Comparison of ENCODE assay signal across 15 cellular contexts in genomic region chr4:139809207-139810157, GRCh38.
DNase-seq lines count a peak whose midpoint lies in the region; ATAC-seq and TF ChIP-seq lines count a peak whose summit lies in the region.
"Had no signal": no experiment of that assay in that cellular context is flagged by ENCODE, and none has a peak within 500 bp of the region (broad histone marks: within the 10 kb centered on the region; RNA-seq: fewer than 3 reads in every experiment).

No MANE protein-coding gene starts in this region.

- H3K23ac ChIP-seq in mesenchymal stem cell (ENCODE audit: low read length in 2 of 2) = no peak overlapping the region

- no peak overlapping the region for H2BK15ac ChIP-seq in mesenchymal stem cell (ENCODE audit: low read depth, poor library complexity, severe bottlenecking)

- peaks cover 10% of the 10 kb centered on the region for H3K36me3 Mint-ChIP-seq in WTC11
- H3K36me3 Mint-ChIP-seq in stimulated activated naive B cell treated with anti-CD40 and anti-IgM and Interleukin-4, amounts not matched to agents 10 μg/mL and 1 μg/mL and 100 μg/mL, for 72 hours = peaks cover 2 to 5% of the 10 kb centered on the region in 2 donors
- H3K36me3 Mint-ChIP-seq: CD8-positive, alpha-beta T cell had no signal

- H4K8ac ChIP-seq in mesenchymal stem cell (ENCODE audit: low read length) = peak overlapping the region; percentile 5

- no peak overlapping the region for H3K9ac ChIP-seq in mesenchymal stem cell (ENCODE audit: low read length)

- H2BK120ac ChIP-seq in mesenchymal stem cell (ENCODE audit: low read depth, low read length) = no peak overlapping the region

- no peak overlapping the region for H3K27ac ChIP-seq in mesenchymal stem cell (ENCODE audit: low read length, poor library complexity, severe bottlenecking)
- no peak overlapping the region for H3K27ac ChIP-seq in suprapubic skin

- TF ChIP-seq POLR2A in suprapubic skin (IDR thresholded peaks at IDR 0.05) = no peak

- CTCF ChIA-PET in WTC11 (lab: Charles Lee) = interaction anchor here (0.6 to 1.4 kb wide), 4 partner anchors 15 to 269 kb away, joined by 3 to 4 read pairs (median 3); no protein-coding TSS in a partner anchor

- no peaks in the 10 kb centered on the region for H3K27me3 Mint-ChIP-seq in WTC11 (ENCODE audit: low read depth)
- H3K27me3 Mint-ChIP-seq in stimulated activated naive B cell treated with anti-CD40 and anti-IgM and Interleukin-4, amounts not matched to agents 10 μg/mL and 1 μg/mL and 100 μg/mL, for 72 hours = peaks cover 0 to 5% of the 10 kb centered on the region in 2 donors
- H3K27me3 Mint-ChIP-seq: activated CD4-positive, alpha-beta T cell treated with anti-CD3 and anti-CD28 coated beads, Interleukin-2, amount 10 ng/mL, durations not matched to agents 7 days and 5 days had no signal

- TF ChIP-seq CTCF in WTC11 (IDR thresholded peaks at IDR 0.05) (no peak), omental fat pad (IDR thresholded peaks at IDR 0.05) (no peak), suprapubic skin (IDR thresholded peaks at IDR 0.05) (no peak)

- peaks cover 29% of the 10 kb centered on the region for H3K4me1 Mint-ChIP-seq in WTC11
- H3K4me1 Mint-ChIP-seq in stimulated activated naive B cell treated with anti-CD40 and anti-IgM and Interleukin-4, amounts not matched to agents 10 μg/mL and 1 μg/mL and 100 μg/mL, for 72 hours = peaks cover 17 to 20% of the 10 kb centered on the region in 2 donors
- H3K4me1 Mint-ChIP-seq: activated CD4-positive, alpha-beta T cell treated with anti-CD3 and anti-CD28 coated beads, Interleukin-2, amount 10 ng/mL, durations not matched to agents 7 days and 5 days had no signal

- peak overlapping the region; percentile 14 to 45 for H2BK12ac ChIP-seq in mesenchymal stem cell (ENCODE audit: low read length in 2 of 2)

- H2BK5ac ChIP-seq in mesenchymal stem cell (ENCODE audit: low read depth, low read length, poor library complexity, severe bottlenecking) = no peak overlapping the region

- no peak overlapping the region for H3K4me2 ChIP-seq in mesenchymal stem cell (ENCODE audit: low read length, poor library complexity, severe bottlenecking)

- ATAC-seq in WTC11 (no peak), omental fat pad (ENCODE audit: low FRiP score) (no peak)
- peak; percentile 12 to 41 for ATAC-seq in stimulated activated naive B cell treated with anti-CD40 and anti-IgM and Interleukin-4, amounts not matched to agents 10 μg/mL and 1 μg/mL and 100 μg/mL, for 72 hours (replicated peaks)
- ATAC-seq: CD8-positive, alpha-beta T cell; left lung had no signal

- H2AK5ac ChIP-seq in mesenchymal stem cell (ENCODE audit: low read length, severe bottlenecking) = no peak overlapping the region

- H3K9me3 ChIP-seq in mesenchymal stem cell (ENCODE audit: control insufficient read depth, low read length) (peaks cover 11% of the 10 kb centered on the region), suprapubic skin (no peaks in the 10 kb centered on the region)

- no peak overlapping the region for H4K91ac ChIP-seq in mesenchymal stem cell (ENCODE audit: low read length)

- 62% methylated on average over 8 of the region's 11 CpGs for WGBS in mesenchymal stem cell
- 81% methylated on average over 11 of the region's 11 CpGs for WGBS in suprapubic skin

- H3K27me3 ChIP-seq in mesenchymal stem cell (ENCODE audit: control insufficient read depth in 1 of 2, insufficient read depth in 1 of 2, low read length in 2 of 2) (no peaks in the 10 kb centered on the region), suprapubic skin (no peaks in the 10 kb centered on the region)
- H3K27me3 ChIP-seq: left lung had no signal

- H2AFZ ChIP-seq in mesenchymal stem cell (ENCODE audit: low read depth, low read length) = no peak overlapping the region

- peak overlapping the region in 1 of 2 experiments; percentile 67 for H3K18ac ChIP-seq in mesenchymal stem cell (ENCODE audit: low read depth in 1 of 2, low read length in 2 of 2)

- H3K14ac ChIP-seq in mesenchymal stem cell (ENCODE audit: low read length in 2 of 2) = peak overlapping the region in 1 of 2 experiments; percentile 82

- peaks cover 11% of the 10 kb centered on the region for H3K9me3 Mint-ChIP-seq in WTC11
- peaks cover 0 to 3% of the 10 kb centered on the region in 2 donors for H3K9me3 Mint-ChIP-seq in stimulated activated naive B cell treated with anti-CD40 and anti-IgM and Interleukin-4, amounts not matched to agents 10 μg/mL and 1 μg/mL and 100 μg/mL, for 72 hours
- H3K9me3 Mint-ChIP-seq: CD8-positive, alpha-beta T cell had no signal

- H3K36me3 ChIP-seq in mesenchymal stem cell (ENCODE audit: control insufficient read depth in 1 of 2, insufficient read depth in 2 of 2, low read depth in 1 of 2, low read length in 2 of 2) (no peaks in the 10 kb centered on the region), suprapubic skin (no peaks in the 10 kb centered on the region)
- H3K36me3 ChIP-seq: left lung had no signal

- peak; percentile 24 for DNase-seq in KBM-7
- no peak for DNase-seq in WTC11 (ENCODE audit: low spot score)
- DNase-seq in mesenchymal stem cell = no peak
- no peak for DNase-seq in stimulated activated naive B cell treated with anti-CD40 and anti-IgM and Interleukin-4, amounts not matched to agents 10 μg/mL and 1 μg/mL and 100 μg/mL, for 72 hours
- DNase-seq in omental fat pad (ENCODE audit: low spot score) = no peak
- DNase-seq in NCI-H2029 treated with DMSO at 0.1 percent for 48 hours (lab: John Stamatoyannopoulos, UW) = no peak
- DNase-seq in suprapubic skin (ENCODE audit: low spot score in 2 of 2) = no peak
- DNase-seq: activated CD4-positive, alpha-beta T cell treated with anti-CD3 and anti-CD28 coated beads, Interleukin-2, amount 10 ng/mL, durations not matched to agents 7 days and 5 days; activated T-cell treated with anti-CD3 and anti-CD28 coated beads, Interleukin-2, amount 50 U/mL, for 48 hours; CD8-positive, alpha-beta T cell; left lung; NCI-H1694 treated with DMSO at 0.1 percent for 48 hours; NCI-H526 treated with DMSO at 0.1 percent for 48 hours; stimulated activated CD4-positive, alpha-beta T cell treated with anti-CD3 and anti-CD28 coated beads, Interleukin-2, amount 100 ng/mL, for 24 hours; T-helper 2 cell had no signal

- H3K4me3 Mint-ChIP-seq in WTC11 = no peak overlapping the region
- no peak overlapping the region for H3K4me3 Mint-ChIP-seq in stimulated activated naive B cell treated with anti-CD40 and anti-IgM and Interleukin-4, amounts not matched to agents 10 μg/mL and 1 μg/mL and 100 μg/mL, for 72 hours
- H3K4me3 Mint-ChIP-seq: activated CD4-positive, alpha-beta T cell treated with anti-CD3 and anti-CD28 coated beads, Interleukin-2, amount 10 ng/mL, durations not matched to agents 7 days and 5 days; CD8-positive, alpha-beta T cell had no signal

- peak overlapping the region in 1 of 2 experiments; percentile 9 for H3K4ac ChIP-seq in mesenchymal stem cell (ENCODE audit: low read depth in 1 of 2, low read length in 2 of 2)

- peak overlapping the region; percentile 35; the same call in 1 of the 2 replicates for H3K27ac Mint-ChIP-seq in WTC11
- H3K27ac Mint-ChIP-seq in stimulated activated naive B cell treated with anti-CD40 and anti-IgM and Interleukin-4, amounts not matched to agents 10 μg/mL and 1 μg/mL and 100 μg/mL, for 72 hours = no peak overlapping the region
- H3K27ac Mint-ChIP-seq: activated CD4-positive, alpha-beta T cell treated with anti-CD3 and anti-CD28 coated beads, Interleukin-2, amount 10 ng/mL, durations not matched to agents 7 days and 5 days; CD8-positive, alpha-beta T cell had no signal

- peaks cover 13% of the 10 kb centered on the region for H3K79me1 ChIP-seq in mesenchymal stem cell (replicated peaks; ENCODE audit: low read length, poor library complexity, severe bottlenecking)

- POLR2A ChIA-PET in WTC11 (lab: Charles Lee) = interaction anchor here (1.0 to 1.1 kb wide), 2 partner anchors 10 to 14 kb away, joined by 3 read pairs; no protein-coding TSS in a partner anchor

- H3K4me1 ChIP-seq in mesenchymal stem cell (ENCODE audit: control insufficient read depth, insufficient read depth, low read depth, low read length) (peaks cover 4% of the 10 kb centered on the region), suprapubic skin (peaks cover 13% of the 10 kb centered on the region)

- TF ChIP-seq EP300 in suprapubic skin (IDR thresholded peaks at IDR 0.05) = no peak

- no peak overlapping the region for H3K4me3 ChIP-seq in mesenchymal stem cell (ENCODE audit: insufficient read depth in 1 of 2, low read depth in 1 of 2, low read length in 2 of 2)
- H3K4me3 ChIP-seq in suprapubic skin = no peak overlapping the region
- H3K4me3 ChIP-seq: left lung had no signal

- in situ Hi-C loops in KBM-7 (cut with MboI; ENCODE audit: low pct_unique_long_range_greater_than_20kb, low sequenced_read_pairs) = no loop called here

TF ChIP-seq in WTC11, 78 proteins besides CTCF, POLR2A, EP300 and RAD21 (continues in another document):
- TF ChIP-seq E2F1 (CRISPR knock-in tag; IDR thresholded peaks at IDR 0.05) (no peak), GTF2I (CRISPR knock-in tag; conservative IDR thresholded peaks at IDR 0.05) (no peak), ZNF219 (CRISPR knock-in tag; IDR thresholded peaks at IDR 0.05; ENCODE audit: borderline replicate concordance) (no peak), PRRX2 (CRISPR knock-in tag; IDR thresholded peaks at IDR 0.05) (no peak), EMX1 (CRISPR knock-in tag; IDR thresholded peaks at IDR 0.05) (no peak)

Comparison
In these comparisons a context has a peak if more than half of its experiments do, and no peak if none do; other contexts are left out.
1. ATAC-seq: peak in stimulated activated naive B cell treated with anti-CD40 and anti-IgM and Interleukin-4, amounts not matched to agents 10 μg/mL and 1 μg/mL and 100 μg/mL, for 72 hours (2 of 2); none in WTC11 (single experiment) and omental fat pad (single experiment).